10 cellular contexts compared by ENCODE assay signal in the genomic region with DNA sequence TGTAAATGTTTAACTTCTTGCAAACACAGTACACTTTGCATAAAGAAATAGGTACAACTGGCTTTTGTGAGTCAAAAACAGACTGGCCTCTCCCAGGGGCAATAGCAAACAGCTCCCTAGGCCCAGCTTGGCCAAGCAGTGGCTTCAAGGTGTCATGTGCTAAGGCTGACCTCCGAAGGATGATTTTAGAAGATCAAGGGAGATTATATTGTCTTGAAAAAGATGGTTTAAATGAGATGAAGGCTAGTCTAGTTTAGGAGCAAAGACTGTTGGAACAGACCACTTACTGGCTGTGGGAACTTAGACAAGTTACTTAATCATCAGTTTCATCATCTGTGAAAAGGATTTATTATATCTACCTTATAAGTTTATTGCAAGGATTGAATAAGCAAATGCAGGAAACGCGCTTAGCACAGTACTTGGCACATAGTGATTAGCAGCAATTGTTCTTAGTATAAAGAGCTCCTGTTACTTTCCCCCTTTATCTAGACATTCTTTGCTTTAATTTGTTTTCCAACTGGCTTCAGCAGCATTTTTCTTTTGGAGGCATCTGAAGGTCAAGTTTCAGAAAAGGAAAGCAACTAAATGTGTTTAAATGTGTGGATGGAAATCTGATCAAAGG. TPM values are rescaled to one million over a fixed set of nuclear protein-coding genes. Genes with fewer than 3 reads are reported as not detected.
DNase-seq lines count a peak whose midpoint lies in the region; ATAC-seq and TF ChIP-seq lines count a peak whose summit lies in the region.
"Had no signal": no experiment of that assay in that cellular context is flagged by ENCODE, and none has a peak within 500 bp of the region (broad histone marks: within the 10 kb centered on the region; RNA-seq: fewer than 3 reads in every experiment).

No MANE protein-coding gene starts in this region.

- peak; percentile 53 for DNase-seq in amniotic epithelial cell (ENCODE audit: low read depth)
- DNase-seq in posterior vena cava (ENCODE audit: low spot score) = no peak
- no peak for DNase-seq in aorta
- DNase-seq in GM13976 (ENCODE audit: low spot score) = no peak
- no peak for DNase-seq in stimulated activated CD4-positive, alpha-beta T cell treated with anti-CD3 and anti-CD28 coated beads, Interleukin-2, amount 100 ng/mL, for 48 hours
- DNase-seq: NCI-H2081 had no signal

- intact Hi-C loops in posterior vena cava (cut with DNase I) (no loop called here), aorta (cut with DNase I) (no loop called here)

- WGBS in aorta, 2 donors = 34 to 42% methylated on average over 3 of the region's 3 CpGs

- H3K27me3 ChIP-seq in muscle layer of duodenum (ENCODE audit: low read depth, low read length) = no peaks in the 10 kb centered on the region
- no peaks in the 10 kb centered on the region for H3K27me3 ChIP-seq in aorta (ENCODE audit: control insufficient read depth in 1 of 2, insufficient read depth in 2 of 2, low read length in 1 of 2)

- in situ Hi-C loops in GM13976 (cut with MboI; ENCODE audit: low sequenced_read_pairs, unreplicated experiment) = no loop called here

- ATAC-seq in GM18520 (IDR thresholded peaks at IDR 0.05; ENCODE audit: unreplicated experiment) (peak; percentile 65), HG02759 (IDR thresholded peaks at IDR 0.05; ENCODE audit: unreplicated experiment) (peak; percentile 74), aorta (ENCODE audit: low FRiP score) (no peak)

- peak overlapping the region; percentile 29 for H3K27ac ChIP-seq in muscle layer of duodenum (ENCODE audit: low read length)
- peak overlapping the region in 1 of 2 donors; percentile 57 for H3K27ac ChIP-seq in aorta (ENCODE audit: low read depth in 1 of 2, low read length in 2 of 2)

- H3K36me3 ChIP-seq in muscle layer of duodenum (ENCODE audit: control insufficient read depth in 1 of 2, insufficient read depth in 2 of 2, low read length in 2 of 2) = no peaks in the 10 kb centered on the region
- no peaks in the 10 kb centered on the region for H3K36me3 ChIP-seq in aorta (ENCODE audit: control insufficient read depth in 1 of 2, insufficient read depth in 2 of 2, low read length in 1 of 2)
- H3K36me3 ChIP-seq: HAP-1 had no signal

- H3K4me1 ChIP-seq in muscle layer of duodenum (ENCODE audit: control insufficient read depth in 1 of 2, insufficient read depth in 2 of 2, low read length in 2 of 2) (peaks cover 0 to 26% of the 10 kb centered on the region in 2 donors), aorta (ENCODE audit: control insufficient read depth in 1 of 2, insufficient read depth in 2 of 2, low read length in 2 of 2) (peaks cover 0 to 3% of the 10 kb centered on the region in 2 donors)
- H3K4me1 ChIP-seq: HAP-1 had no signal

- H3K9me3 ChIP-seq in muscle layer of duodenum (ENCODE audit: control insufficient read depth in 1 of 2, low read length in 2 of 2) (no peaks in the 10 kb centered on the region), aorta (ENCODE audit: control insufficient read depth, low read length) (no peaks in the 10 kb centered on the region)
- H3K9me3 ChIP-seq: HAP-1 had no signal

- H3K4me3 ChIP-seq in muscle layer of duodenum (ENCODE audit: low read depth in 1 of 2, low read length in 2 of 2) (no peak overlapping the region), aorta (ENCODE audit: low read length in 2 of 2) (no peak overlapping the region)
- H3K4me3 ChIP-seq: HAP-1 had no signal

- TF ChIP-seq CTCF in GM13976 (IDR thresholded peaks at IDR 0.05; ENCODE audit: borderline replicate concordance, control extremely low read depth, extremely low read depth, insufficient read depth, missing control alignments) = no peak

RNA-seq across cellular contexts. Expression of gene ANXA3, which starts 17.2 kb away (rescaled TPM):
- total RNA-seq in posterior vena cava (10 to 100 TPM; 13.8 to 20.0 TPM), aorta (10 to 100 TPM in 1 of 2 donors, 1 to 10 TPM in 1; 5.3 to 10.2 TPM)
- 10 to 100 TPM in 1 of 2 donors, 1 to 10 TPM in 1; 5.0 to 54.0 TPM for polyA plus RNA-seq in aorta
